ENCODE assay signal across 30 cellular contexts in genomic region chr4:139928568-139928967, GRCh38.
"Had no signal": no experiment of that assay in that cellular context is flagged by ENCODE, and none has a peak within 500 bp of the region (broad histone marks: within the 10 kb centered on the region; RNA-seq: fewer than 3 reads in every experiment).

No MANE protein-coding gene starts in this region.

- H3K4me1 Mint-ChIP-seq: activated CD8-positive, alpha-beta memory T cell treated with anti-CD3 and anti-CD28 coated beads, Interleukin-2, amount 10 ng/mL, durations not matched to agents 7 days and 5 days; activated naive CD4-positive, alpha-beta T cell treated with anti-CD3 and anti-CD28 coated beads, Interleukin-2, amount 50 U/mL, for 24 hours; activated naive CD8-positive, alpha-beta T cell treated with anti-CD3 and anti-CD28 coated beads for 36 hours; activated naive CD8-positive, alpha-beta T cell treated with anti-CD3 and anti-CD28 coated beads, Interleukin-2, amount 50 U/mL, for 24 hours; WTC11 had no signal

- H3K4me3 Mint-ChIP-seq: activated CD4-positive, alpha-beta memory T cell treated with anti-CD3 and anti-CD28 coated beads for 36 hours; activated CD8-positive, alpha-beta memory T cell treated with anti-CD3 and anti-CD28 coated beads, Interleukin-2, amount 10 ng/mL, durations not matched to agents 7 days and 5 days; activated CD8-positive, alpha-beta T cell treated with anti-CD3 and anti-CD28 coated beads, Interleukin-2, amount 10 ng/mL, durations not matched to agents 7 days and 5 days; activated naive CD4-positive, alpha-beta T cell treated with anti-CD3 and anti-CD28 coated beads for 36 hours; activated naive CD4-positive, alpha-beta T cell treated with anti-CD3 and anti-CD28 coated beads, Interleukin-2, amount 50 U/mL, for 24 hours; activated naive CD8-positive, alpha-beta T cell treated with anti-CD3 and anti-CD28 coated beads for 36 hours; activated naive CD8-positive, alpha-beta T cell treated with anti-CD3 and anti-CD28 coated beads, Interleukin-2, amount 50 U/mL, for 24 hours; activated T-helper 1 cell treated with anti-CD3 and anti-CD28 coated beads, Interleukin-12 subunit alpha, Interleukin-12 subunit beta, Interleukin-2, Interleukin-4 antibody, amounts not matched to agents 30 ng/mL and 10 ng/mL and 1 ng/mL, durations not matched to agents 14 hours and 24 hours and 36 hours; endodermal cell; WTC11 had no signal

- H3K36me3 ChIP-seq: adrenal gland, colonic mucosa, esophagus muscularis mucosa, gastrocnemius medialis had no signal

- H3K9me3 ChIP-seq: adrenal gland, body of pancreas, colonic mucosa, esophagus muscularis mucosa, gastrocnemius medialis had no signal

- H3K4me3 ChIP-seq: adrenal gland, body of pancreas, colonic mucosa, esophagus muscularis mucosa, gastrocnemius medialis had no signal

- H3K27ac Mint-ChIP-seq: activated CD4-positive, alpha-beta memory T cell treated with anti-CD3 and anti-CD28 coated beads for 36 hours; activated CD8-positive, alpha-beta memory T cell treated with anti-CD3 and anti-CD28 coated beads, Interleukin-2, amount 10 ng/mL, durations not matched to agents 7 days and 5 days; activated CD8-positive, alpha-beta T cell treated with anti-CD3 and anti-CD28 coated beads, Interleukin-2, amount 10 ng/mL, durations not matched to agents 7 days and 5 days; activated naive CD4-positive, alpha-beta T cell treated with anti-CD3 and anti-CD28 coated beads for 36 hours; activated naive CD4-positive, alpha-beta T cell treated with anti-CD3 and anti-CD28 coated beads, Interleukin-2, amount 50 U/mL, for 24 hours; activated naive CD8-positive, alpha-beta T cell treated with anti-CD3 and anti-CD28 coated beads for 36 hours; activated naive CD8-positive, alpha-beta T cell treated with anti-CD3 and anti-CD28 coated beads, Interleukin-2, amount 50 U/mL, for 24 hours; activated T-helper 1 cell treated with anti-CD3 and anti-CD28 coated beads, Interleukin-12 subunit alpha, Interleukin-12 subunit beta, Interleukin-2, Interleukin-4 antibody, amounts not matched to agents 30 ng/mL and 10 ng/mL and 1 ng/mL, durations not matched to agents 14 hours and 24 hours and 36 hours; activated T-helper 2 cell treated with anti-CD3 and anti-CD28 coated beads, Interferon-gamma antibody, Interleukin-2, Interleukin-4, amounts not matched to agents 10 μg/mL and 5 μg/mL and 100 μg/mL, durations not matched to agents 14 hours and 24 hours and 36 hours; endodermal cell; WTC11 had no signal

- H3K36me3 Mint-ChIP-seq: activated CD4-positive, alpha-beta memory T cell treated with anti-CD3 and anti-CD28 coated beads for 36 hours; activated CD8-positive, alpha-beta memory T cell treated with anti-CD3 and anti-CD28 coated beads, Interleukin-2, amount 10 ng/mL, durations not matched to agents 7 days and 5 days; activated naive CD8-positive, alpha-beta T cell treated with anti-CD3 and anti-CD28 coated beads for 36 hours; WTC11 had no signal

- H3K4me1 ChIP-seq: colonic mucosa, foreskin keratinocyte had no signal

- H3K27me3 Mint-ChIP-seq: activated CD4-positive, alpha-beta memory T cell treated with anti-CD3 and anti-CD28 coated beads for 36 hours; activated naive CD4-positive, alpha-beta T cell treated with anti-CD3 and anti-CD28 coated beads, Interleukin-2, amount 50 U/mL, for 24 hours; activated naive CD8-positive, alpha-beta T cell treated with anti-CD3 and anti-CD28 coated beads for 36 hours had no signal

- H3K27ac ChIP-seq: adrenal gland, body of pancreas, colonic mucosa, esophagus muscularis mucosa, foreskin keratinocyte, gastrocnemius medialis had no signal

- H3K27me3 ChIP-seq: adrenal gland, body of pancreas, colonic mucosa, gastrocnemius medialis had no signal

- DNase-seq: activated CD4-positive, alpha-beta memory T cell treated with anti-CD3 and anti-CD28 coated beads for 36 hours; activated CD4-positive, alpha-beta T cell treated with anti-CD3 and anti-CD28 coated beads for 1 hour; activated CD4-positive, alpha-beta T cell treated with anti-CD3 and anti-CD28 coated beads for 48 hours; activated CD8-positive, alpha-beta memory T cell treated with anti-CD3 and anti-CD28 coated beads, Interleukin-2, amount 10 ng/mL, durations not matched to agents 7 days and 5 days; activated CD8-positive, alpha-beta memory T cell treated with anti-CD3 and anti-CD28 coated beads, Interleukin-2, amount 50 U/mL, for 4 hours; activated CD8-positive, alpha-beta T cell treated with anti-CD3 and anti-CD28 coated beads, Interleukin-2, amount 10 ng/mL, durations not matched to agents 7 days and 5 days; activated effector memory CD4-positive, alpha-beta T cell treated with anti-CD3 and anti-CD28 coated beads, Interleukin-2, amount 50 U/mL, for 16 hours; activated naive CD4-positive, alpha-beta T cell treated with anti-CD3 and anti-CD28 coated beads for 36 hours; activated naive CD8-positive, alpha-beta T cell treated with anti-CD3 and anti-CD28 coated beads for 36 hours; activated naive CD8-positive, alpha-beta T cell treated with anti-CD3 and anti-CD28 coated beads, Interleukin-2, amount 50 U/mL, for 24 hours; activated T-cell treated with anti-CD3 and anti-CD28 coated beads, Interleukin-2, amount 50 U/mL, for 1 hour; activated T-cell treated with anti-CD3 and anti-CD28 coated beads, Interleukin-2, amount 50 U/mL, for 48 hours; adrenal gland; amygdala; aorta; body of pancreas; central memory CD4-positive, alpha-beta T cell; cerebellar nuclear complex; colonic mucosa; effector memory CD4-positive, alpha-beta T cell; endodermal cell; erythroblast; foreskin keratinocyte; gastrocnemius medialis; T-helper 2 cell had no signal

- H3K9me3 Mint-ChIP-seq: activated CD4-positive, alpha-beta memory T cell treated with anti-CD3 and anti-CD28 coated beads for 36 hours; activated naive CD4-positive, alpha-beta T cell treated with anti-CD3 and anti-CD28 coated beads for 36 hours; activated naive CD4-positive, alpha-beta T cell treated with anti-CD3 and anti-CD28 coated beads, Interleukin-2, amount 50 U/mL, for 24 hours; activated naive CD8-positive, alpha-beta T cell treated with anti-CD3 and anti-CD28 coated beads for 36 hours; activated naive CD8-positive, alpha-beta T cell treated with anti-CD3 and anti-CD28 coated beads, Interleukin-2, amount 50 U/mL, for 24 hours; activated T-helper 1 cell treated with anti-CD3 and anti-CD28 coated beads, Interleukin-12 subunit alpha, Interleukin-12 subunit beta, Interleukin-2, Interleukin-4 antibody, amounts not matched to agents 30 ng/mL and 10 ng/mL and 1 ng/mL, durations not matched to agents 14 hours and 24 hours and 36 hours; activated T-helper 2 cell treated with anti-CD3 and anti-CD28 coated beads, Interferon-gamma antibody, Interleukin-2, Interleukin-4, amounts not matched to agents 10 μg/mL and 5 μg/mL and 100 μg/mL, durations not matched to agents 14 hours and 24 hours and 36 hours; endodermal cell had no signal

- ATAC-seq: activated CD8-positive, alpha-beta memory T cell treated with anti-CD3 and anti-CD28 coated beads, Interleukin-2, amount 10 ng/mL, durations not matched to agents 7 days and 5 days; activated CD8-positive, alpha-beta T cell treated with anti-CD3 and anti-CD28 coated beads, Interleukin-2, amount 10 ng/mL, durations not matched to agents 7 days and 5 days; activated naive CD8-positive, alpha-beta T cell treated with anti-CD3 and anti-CD28 coated beads, Interleukin-2, amount 50 U/mL, for 24 hours; body of pancreas; foreskin keratinocyte; gastrocnemius medialis; WTC11 had no signal
